ENCODE assay signal across 8 cellular contexts in the genomic region with DNA sequence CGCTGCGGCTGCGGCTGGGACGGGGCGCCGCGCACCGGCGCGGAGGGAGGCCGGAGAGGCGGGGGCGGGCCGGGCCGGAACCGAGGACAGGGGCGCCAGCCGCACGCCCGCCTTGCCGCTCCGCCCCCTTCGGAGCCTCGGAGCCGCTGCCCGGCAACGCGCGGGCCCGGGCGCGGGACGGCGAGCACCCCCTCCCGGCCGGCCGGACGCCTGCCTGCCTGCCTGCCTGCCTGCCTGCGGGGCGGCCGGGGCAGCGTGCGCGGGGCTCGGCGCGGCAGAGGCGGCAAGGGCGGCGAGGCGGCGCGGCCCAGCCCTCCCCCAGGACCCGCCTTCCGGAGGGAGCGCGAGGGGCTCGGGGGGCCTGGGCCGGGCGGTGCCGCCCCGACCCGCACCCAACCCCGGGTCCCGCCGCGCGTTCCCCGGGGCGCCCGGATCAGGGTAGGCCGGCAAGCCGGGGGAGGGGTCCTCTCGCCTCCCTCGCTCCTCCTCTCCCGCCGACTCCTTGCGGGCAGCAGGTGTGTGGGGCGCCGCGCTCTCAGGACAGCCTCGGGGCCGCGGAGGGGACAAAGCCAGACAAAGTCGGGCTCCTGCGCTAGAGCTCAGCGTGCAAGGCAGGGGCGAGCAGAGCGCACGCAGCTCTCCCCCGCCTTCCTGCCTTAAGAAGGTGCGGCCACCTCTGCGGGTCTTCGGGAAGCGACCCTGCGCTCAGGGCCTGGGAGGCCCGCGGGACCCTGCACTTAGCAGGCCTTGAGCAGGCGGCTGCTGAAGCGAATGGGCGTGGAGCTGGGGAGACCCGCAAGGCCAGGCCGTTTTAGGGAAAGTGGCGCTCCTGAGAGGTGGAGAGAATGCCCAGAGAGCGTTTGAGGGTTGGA. TPM values are rescaled to one million over a fixed set of nuclear protein-coding genes. Genes with fewer than 3 reads are reported as not detected.
DNase-seq lines count a peak whose midpoint lies in the region; ATAC-seq and TF ChIP-seq lines count a peak whose summit lies in the region.

A gene (minus strand): TSS at position 58 of the 872 bp plus-strand sequence. CDS start 120 bp downstream, outside the sequence.

- peak; percentile 54 for DNase-seq in DND-41
- DNase-seq in HuH-7.5 (ENCODE audit: low spot score) = peak; percentile 73
- peak; percentile 78 for DNase-seq in SK-N-DZ (ENCODE audit: low spot score)
- DNase-seq in amniotic epithelial cell (ENCODE audit: low read depth) = peak; percentile 55
- no peak for DNase-seq in right atrium auricular region (ENCODE audit: low spot score)
- DNase-seq in T1000 (lab: John Stamatoyannopoulos, UW) = no peak

- H2AFZ ChIP-seq in DND-41 (ENCODE audit: low read depth, low read length) = peak within 1 kb of the TSS; percentile 79

- ATAC-seq in DND-41 (ENCODE audit: insufficient read depth, low read depth) = peak; percentile 74
- ATAC-seq in GM21526 (IDR thresholded peaks at IDR 0.05; ENCODE audit: low FRiP score, unreplicated experiment) = peak; percentile 90

- H3K27me3 ChIP-seq in DND-41 (ENCODE audit: insufficient read depth, low read length, poor library complexity) = peaks cover 16% of the 10 kb centered on the region
- H3K27me3 ChIP-seq in right atrium auricular region = no peaks in the 10 kb centered on the region
- H3K27me3 ChIP-seq in rectal smooth muscle tissue (ENCODE audit: control insufficient read depth, insufficient read depth, low read length) = no peaks in the 10 kb centered on the region

- H3K9me3 ChIP-seq in DND-41 (ENCODE audit: insufficient read depth, low read length, severe bottlenecking) (no peaks in the 10 kb centered on the region), right atrium auricular region (no peaks in the 10 kb centered on the region)

- peak within 1 kb of the TSS; percentile 35 to 62; a peak in 3 of 4 replicates for H3K4me3 ChIP-seq in DND-41 (ENCODE audit: low read depth in 1 of 2, low read length in 2 of 2)
- peak within 1 kb of the TSS; percentile 46 to 59 for H3K4me3 ChIP-seq in right atrium auricular region
- H3K4me3 ChIP-seq in rectal smooth muscle tissue (ENCODE audit: low read length) = peak within 1 kb of the TSS; percentile 62

- no peaks in the 10 kb centered on the region for H3K36me3 ChIP-seq in DND-41 (ENCODE audit: insufficient read depth, low read length)
- no peaks in the 10 kb centered on the region for H3K36me3 ChIP-seq in right atrium auricular region
- H3K36me3 ChIP-seq in rectal smooth muscle tissue (ENCODE audit: control insufficient read depth, insufficient read depth, low read length) = no peaks in the 10 kb centered on the region

- peak within 1 kb of the TSS; percentile 60 for H3K9ac ChIP-seq in DND-41 (ENCODE audit: low read depth, low read length)
- no peak within 1 kb of the TSS for H3K9ac ChIP-seq in rectal smooth muscle tissue (ENCODE audit: low read length)

- H3K4me2 ChIP-seq in DND-41 (ENCODE audit: insufficient read depth, low read length) = peak within 1 kb of the TSS; percentile 89

- peak; percentile 43 for TF ChIP-seq CTCF in DND-41 (IDR thresholded peaks at IDR 0.05; ENCODE audit: borderline replicate concordance, extremely low read depth, low read length, poor library complexity, severe bottlenecking)
- TF ChIP-seq CTCF in right atrium auricular region (IDR thresholded peaks at IDR 0.05) = no peak

- H3K27ac ChIP-seq in DND-41 (ENCODE audit: low read length) (no peak within 1 kb of the TSS; the same call in 1 of the 2 replicates), right atrium auricular region (no peak within 1 kb of the TSS), rectal smooth muscle tissue (ENCODE audit: low read depth, low read length) (no peak within 1 kb of the TSS)

- no peaks in the 10 kb centered on the region for H4K20me1 ChIP-seq in DND-41 (ENCODE audit: insufficient read depth, low read length)

- H3K4me1 ChIP-seq in DND-41 (ENCODE audit: insufficient read depth, low read length) (peaks cover 18% of the 10 kb centered on the region), right atrium auricular region (peaks cover 0 to 18% of the 10 kb centered on the region in 2 donors), rectal smooth muscle tissue (ENCODE audit: control insufficient read depth, insufficient read depth, low read length) (peaks cover 7% of the 10 kb centered on the region)

- no peaks in the 10 kb centered on the region for H3K79me2 ChIP-seq in DND-41 (ENCODE audit: insufficient read depth, low read length)

RNA-seq across cellular contexts. Expression of the gene that starts here (rescaled TPM):
- polyA plus RNA-seq in SK-N-DZ (2014; cell fraction: cytosol; rRNA removed) = 7.9 and 10.3 TPM in 2 replicates
- 5.9 and 9.0 TPM in 2 replicates for polyA plus RNA-seq in SK-N-DZ (2014; cell fraction: nucleus; rRNA removed)
- 1 to 10 TPM in 1 of 2 donors, under 1 TPM in 1; 0.85 to 1.4 TPM for total RNA-seq in right atrium auricular region

Comparison
In these comparisons a context has a peak if more than half of its experiments do, and no peak if none do; other contexts are left out.
1. DNase-seq: peak in DND-41 (single experiment), HuH-7.5 (single experiment), SK-N-DZ (single experiment) and amniotic epithelial cell (single experiment); none in right atrium auricular region (single experiment) and T1000 (single experiment).
2. Peak in every context shown above with its lines, with median percentiles within 50 percentile points of each other: H3K4me3 ChIP-seq.